Comparison of ENCODE assay signal across 8 cellular contexts in the genomic region with DNA sequence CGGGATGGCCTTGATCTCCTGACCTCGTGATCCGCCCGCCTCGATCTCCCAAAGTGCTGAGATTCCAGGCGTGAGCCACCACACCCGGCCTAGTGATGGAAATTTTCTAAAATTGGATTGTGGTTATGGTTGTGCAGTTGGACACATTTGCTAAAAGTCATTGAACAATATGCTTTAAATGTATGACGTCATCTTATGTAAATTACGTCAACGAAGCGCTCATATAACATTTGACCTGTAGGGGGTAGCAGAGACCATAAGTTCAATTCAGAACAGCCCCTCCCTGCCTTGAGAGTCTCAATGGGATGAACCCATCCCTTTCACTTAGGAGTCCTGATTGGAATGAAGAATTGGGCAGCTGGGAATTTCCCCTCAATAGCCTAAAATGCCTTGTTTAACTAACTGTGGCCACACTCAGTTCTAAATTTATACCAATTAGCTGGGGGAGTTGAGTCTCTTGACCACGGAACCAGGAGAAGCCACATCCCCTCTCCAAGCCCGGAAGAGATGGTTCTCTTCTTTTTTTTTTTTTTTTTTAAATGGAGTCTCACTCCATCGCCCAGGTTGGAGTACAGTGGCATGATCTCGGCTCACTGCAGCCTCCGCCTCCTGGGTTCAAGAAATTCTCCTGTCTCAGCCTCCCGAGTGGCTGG. TPM values are rescaled to one million over a fixed set of nuclear protein-coding genes. Genes with fewer than 3 reads are reported as not detected.
DNase-seq lines count a peak whose midpoint lies in the region; ATAC-seq and TF ChIP-seq lines count a peak whose summit lies in the region.

No MANE protein-coding gene starts in this region.

- H3K27ac ChIP-seq in esophagus squamous epithelium: peak overlapping the region in 1 of 4 donors; percentile 17

- TF ChIP-seq CTCF in esophagus squamous epithelium (IDR thresholded peaks at IDR 0.05): peak; percentile 54 to 92 (median 88)

- H3K36me3 Mint-ChIP-seq in activated CD8-positive, alpha-beta memory T cell treated with anti-CD3 and anti-CD28 coated beads, Interleukin-2, amount 10 ng/mL, durations not matched to agents 7 days and 5 days: no peaks in the 10 kb centered on the region
- no peaks in the 10 kb centered on the region for H3K36me3 Mint-ChIP-seq in naive thymus-derived CD8-positive, alpha-beta T cell

- H3K27ac Mint-ChIP-seq in activated CD8-positive, alpha-beta memory T cell treated with anti-CD3 and anti-CD28 coated beads, Interleukin-2, amount 10 ng/mL, durations not matched to agents 7 days and 5 days: no peak overlapping the region
- H3K27ac Mint-ChIP-seq in naive thymus-derived CD8-positive, alpha-beta T cell: peak overlapping the region; percentile 15 to 91 (median 76)

- peaks cover 5% of the 10 kb centered on the region for H3K4me1 Mint-ChIP-seq in activated CD8-positive, alpha-beta memory T cell treated with anti-CD3 and anti-CD28 coated beads, Interleukin-2, amount 10 ng/mL, durations not matched to agents 7 days and 5 days
- H3K4me1 Mint-ChIP-seq in naive thymus-derived CD8-positive, alpha-beta T cell: peaks cover 4 to 9% (median 5%) of the 10 kb centered on the region in 4 donors

- CTCF ChIA-PET in activated CD8-positive, alpha-beta memory T cell treated with anti-CD3 and anti-CD28 coated beads, Interleukin-2, amount 10 ng/mL, durations not matched to agents 7 days and 5 days (lab: Charles Lee): interaction anchor here (0.6 to 4.8 kb wide), 23 partner anchors 9 to 509 kb away, joined by 3 to 68 read pairs (median 5); a partner anchor contains a TSS

- H3K9me3 Mint-ChIP-seq in activated CD8-positive, alpha-beta memory T cell treated with anti-CD3 and anti-CD28 coated beads, Interleukin-2, amount 10 ng/mL, durations not matched to agents 7 days and 5 days (ENCODE audit: low read depth): no peaks in the 10 kb centered on the region
- no peaks in the 10 kb centered on the region for H3K9me3 Mint-ChIP-seq in naive thymus-derived CD8-positive, alpha-beta T cell

- no peak for TF ChIP-seq POLR2A in esophagus squamous epithelium (IDR thresholded peaks at IDR 0.05)

- H3K9me3 ChIP-seq in esophagus squamous epithelium: no peaks in the 10 kb centered on the region

- H3K36me3 ChIP-seq in esophagus squamous epithelium: no peaks in the 10 kb centered on the region

- WGBS in esophagus squamous epithelium, 2 donors: 31 to 39% methylated on average over 16 to 17 of the region's 17 CpGs

- DNase-seq in COLO668 (lab: John Stamatoyannopoulos, UW; ENCODE audit: unreplicated experiment): peak; percentile 46
- DNase-seq in HK-2 (ENCODE audit: unreplicated experiment): peak; percentile 41
- peak; percentile 89 for DNase-seq in NCI-H69 (lab: John Stamatoyannopoulos, UW)
- DNase-seq in activated CD8-positive, alpha-beta memory T cell treated with anti-CD3 and anti-CD28 coated beads, Interleukin-2, amount 10 ng/mL, durations not matched to agents 7 days and 5 days: peak; percentile 51
- DNase-seq in esophagus squamous epithelium (lab: John Stamatoyannopoulos, UW): no peak
- peak in 9 of 10 donors; percentile 31 to 85 (median 70) for DNase-seq in naive thymus-derived CD8-positive, alpha-beta T cell

- H3K4me3 Mint-ChIP-seq in activated CD8-positive, alpha-beta memory T cell treated with anti-CD3 and anti-CD28 coated beads, Interleukin-2, amount 10 ng/mL, durations not matched to agents 7 days and 5 days: no peak overlapping the region
- H3K4me3 Mint-ChIP-seq in naive thymus-derived CD8-positive, alpha-beta T cell: peak overlapping the region in 1 of 10 donors; percentile 23

- peaks cover 3% of the 10 kb centered on the region for H3K27me3 Mint-ChIP-seq in activated CD8-positive, alpha-beta memory T cell treated with anti-CD3 and anti-CD28 coated beads, Interleukin-2, amount 10 ng/mL, durations not matched to agents 7 days and 5 days
- no peaks in the 10 kb centered on the region for H3K27me3 Mint-ChIP-seq in naive thymus-derived CD8-positive, alpha-beta T cell

- intact Hi-C loops in esophagus squamous epithelium (cut with DNase I): loop anchor here (5.0 to 10.0 kb wide), 2 partner anchors 113 to 140 kb away; no protein-coding TSS in a partner anchor

- H3K4me1 ChIP-seq in esophagus squamous epithelium: peaks cover 0 to 14% (median 0%) of the 10 kb centered on the region in 3 donors

- POLR2A ChIA-PET in naive thymus-derived CD8-positive, alpha-beta T cell (lab: Charles Lee): interaction anchor here (0.6 to 1.6 kb wide), 4 partner anchors 9 to 643 kb away, joined by 5 to 7 read pairs (median 6); a partner anchor contains a TSS

- peak; percentile 75 for ATAC-seq in activated CD8-positive, alpha-beta memory T cell treated with anti-CD3 and anti-CD28 coated beads, Interleukin-2, amount 10 ng/mL, durations not matched to agents 7 days and 5 days
- peak; percentile 82 to 87 for ATAC-seq in naive thymus-derived CD8-positive, alpha-beta T cell
- ATAC-seq in GM18519 (IDR thresholded peaks at IDR 0.05; ENCODE audit: low FRiP score, unreplicated experiment) (no peak), GM18909 (IDR thresholded peaks at IDR 0.05; ENCODE audit: poor library complexity, unreplicated experiment) (no peak)

- no peaks in the 10 kb centered on the region for H3K27me3 ChIP-seq in esophagus squamous epithelium

- H3K4me3 ChIP-seq in esophagus squamous epithelium: no peak overlapping the region

RNA-seq across cellular contexts. Expression of a gene that starts 15.2 kb away (rescaled TPM):
- total RNA-seq in activated CD8-positive, alpha-beta memory T cell treated with anti-CD3 and anti-CD28 coated beads, Interleukin-2, amount 10 ng/mL, durations not matched to agents 7 days and 5 days: 1 to 10 TPM; 1.9 to 3.2 TPM
- total RNA-seq in esophagus squamous epithelium: 1 to 10 TPM in 2 of 4 donors, under 1 TPM in 1, not detected in 1; 0.59 to 3.3 (median 1.9) TPM
- total RNA-seq in naive thymus-derived CD8-positive, alpha-beta T cell: under 1 TPM in 1 of 2 experiments, not detected in 1; 0.30 TPM
- polyA plus RNA-seq in naive thymus-derived CD8-positive, alpha-beta T cell: under 1 TPM in 2 of 3 donors, not detected in 1; 0.52 to 0.82 TPM

RNA-seq across cellular contexts. Expression of a gene that starts 17.4 kb away (rescaled TPM):
- 1 to 10 TPM; 4.1 to 4.9 TPM for total RNA-seq in activated CD8-positive, alpha-beta memory T cell treated with anti-CD3 and anti-CD28 coated beads, Interleukin-2, amount 10 ng/mL, durations not matched to agents 7 days and 5 days
- total RNA-seq in esophagus squamous epithelium: 1 to 10 TPM; 3.1 to 5.9 (median 4.5) TPM
- 1 to 10 TPM; 5.7 to 6.9 TPM for total RNA-seq in naive thymus-derived CD8-positive, alpha-beta T cell
- polyA plus RNA-seq in naive thymus-derived CD8-positive, alpha-beta T cell: 1 to 10 TPM; 1.3 to 2.1 (median 1.7) TPM

Comparison
In these comparisons a context has a peak if more than half of its experiments do, and no peak if none do; other contexts are left out.
1. ATAC-seq: peak in activated CD8-positive, alpha-beta memory T cell treated with anti-CD3 and anti-CD28 coated beads, Interleukin-2, amount 10 ng/mL, durations not matched to agents 7 days and 5 days (single experiment) and naive thymus-derived CD8-positive, alpha-beta T cell (2 of 2); none in GM18519 (single experiment) and GM18909 (single experiment).